18 cellular contexts compared by ENCODE assay signal in the genomic region with DNA sequence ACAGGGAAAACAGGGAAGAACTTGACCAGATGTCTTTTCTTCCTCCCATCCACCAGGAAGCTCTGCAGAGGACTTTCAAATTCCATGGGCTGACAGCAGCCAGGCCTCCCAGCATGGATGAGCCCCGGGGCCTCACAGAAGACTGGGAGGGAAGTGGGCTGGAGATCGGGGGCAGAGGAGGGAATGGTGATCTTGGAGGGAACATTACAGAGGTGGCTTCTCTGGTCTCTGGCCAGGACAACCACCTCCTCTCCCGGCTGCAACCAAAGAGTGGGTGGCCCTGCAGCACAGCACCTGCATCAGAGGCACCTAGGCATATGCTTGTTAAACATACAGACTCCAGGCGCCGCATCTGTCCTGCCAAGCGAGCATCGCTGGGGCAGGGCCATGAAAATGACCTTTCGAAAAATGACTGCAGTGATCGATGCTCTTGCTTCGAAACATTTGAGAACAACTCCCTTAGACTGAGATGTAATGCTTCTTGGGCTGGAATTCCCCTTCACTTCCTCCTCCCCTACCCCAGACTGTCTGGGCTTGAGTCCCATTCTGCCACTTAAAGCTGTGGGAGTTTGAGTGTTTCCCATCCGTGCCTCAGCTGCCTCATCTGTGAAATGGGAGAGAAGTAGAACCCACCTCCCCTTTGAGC.
DNase-seq lines count a peak whose midpoint lies in the region; ATAC-seq and TF ChIP-seq lines count a peak whose summit lies in the region.
"Had no signal": no experiment of that assay in that cellular context is flagged by ENCODE, and none has a peak within 500 bp of the region (broad histone marks: within the 10 kb centered on the region; RNA-seq: fewer than 3 reads in every experiment).

No MANE protein-coding gene starts in this region.

- no peaks in the 10 kb centered on the region for H3K9me2 ChIP-seq in SK-N-SH

- no peak for TF ChIP-seq CTCF in SK-N-SH (IDR thresholded peaks at IDR 0.05)

- H3K9me3 Mint-ChIP-seq in stimulated activated naive B cell treated with anti-CD40 and anti-IgM and Interleukin-4, amounts not matched to agents 10 μg/mL and 1 μg/mL and 100 μg/mL, for 72 hours: no peaks in the 10 kb centered on the region
- H3K9me3 Mint-ChIP-seq in activated naive CD4-positive, alpha-beta T cell treated with anti-CD3 and anti-CD28 coated beads, Interleukin-2, amount 10 ng/mL, durations not matched to agents 7 days and 5 days: no peaks in the 10 kb centered on the region
- H3K9me3 Mint-ChIP-seq: activated CD4-positive, alpha-beta T cell treated with anti-CD3 and anti-CD28 coated beads, Interleukin-2, amount 10 ng/mL, durations not matched to agents 7 days and 5 days; activated T-cell treated with anti-CD3 and anti-CD28 coated beads, Interleukin-2, amount 50 U/mL, for 72 hours had no signal

- no peak overlapping the region for H3K4me3 Mint-ChIP-seq in T-helper 17 cell
- no peak overlapping the region for H3K4me3 Mint-ChIP-seq in stimulated activated naive B cell treated with anti-CD40 and anti-IgM and Interleukin-4, amounts not matched to agents 10 μg/mL and 1 μg/mL and 100 μg/mL, for 72 hours
- no peak overlapping the region for H3K4me3 Mint-ChIP-seq in activated naive CD4-positive, alpha-beta T cell treated with anti-CD3 and anti-CD28 coated beads, Interleukin-2, amount 10 ng/mL, durations not matched to agents 7 days and 5 days
- H3K4me3 Mint-ChIP-seq: activated CD4-positive, alpha-beta T cell treated with anti-CD3 and anti-CD28 coated beads, Interleukin-2, amount 10 ng/mL, durations not matched to agents 7 days and 5 days; activated T-cell treated with anti-CD3 and anti-CD28 coated beads, Interleukin-2, amount 50 U/mL, for 72 hours had no signal

- peaks cover 78% of the 10 kb centered on the region for H3K27me3 Mint-ChIP-seq in T-helper 17 cell
- peaks cover 72 to 94% of the 10 kb centered on the region in 2 donors for H3K27me3 Mint-ChIP-seq in stimulated activated naive B cell treated with anti-CD40 and anti-IgM and Interleukin-4, amounts not matched to agents 10 μg/mL and 1 μg/mL and 100 μg/mL, for 72 hours
- peaks cover 97% of the 10 kb centered on the region for H3K27me3 Mint-ChIP-seq in activated naive CD4-positive, alpha-beta T cell treated with anti-CD3 and anti-CD28 coated beads, Interleukin-2, amount 10 ng/mL, durations not matched to agents 7 days and 5 days

- no peak for TF ChIP-seq RAD21 in SK-N-SH (IDR thresholded peaks at IDR 0.05; ENCODE audit: low read length)

- WGBS in SK-N-SH (ENCODE audit: low lambda C conversion rate): 63% methylated on average over 6 of the region's 11 CpGs

- no peak overlapping the region for H3K27ac ChIP-seq in SK-N-SH (ENCODE audit: low read depth in 2 of 2, low read length in 1 of 2)
- H3K27ac ChIP-seq: adrenal gland, foreskin keratinocyte, parathyroid adenoma, tibial nerve had no signal

- H3K36me3 Mint-ChIP-seq in T-helper 17 cell (ENCODE audit: low read depth): peaks cover 10% of the 10 kb centered on the region
- no peaks in the 10 kb centered on the region for H3K36me3 Mint-ChIP-seq in stimulated activated naive B cell treated with anti-CD40 and anti-IgM and Interleukin-4, amounts not matched to agents 10 μg/mL and 1 μg/mL and 100 μg/mL, for 72 hours
- H3K36me3 Mint-ChIP-seq in activated naive CD4-positive, alpha-beta T cell treated with anti-CD3 and anti-CD28 coated beads, Interleukin-2, amount 10 ng/mL, durations not matched to agents 7 days and 5 days: no peaks in the 10 kb centered on the region

- H3K36me3 ChIP-seq in SK-N-SH (replicated peaks in 1 of 2; ENCODE audit: control insufficient read depth in 1 of 2, insufficient read depth in 2 of 2, low read length in 1 of 2): no peaks in the 10 kb centered on the region
- H3K36me3 ChIP-seq: adrenal gland, tibial nerve had no signal

- POLR2A ChIA-PET in SK-N-SH (lab: Yijun Ruan, JAX): no interaction called here

- ATAC-seq in SK-N-SH treated with all-trans-retinoic acid at 6 μM for 48 hours (no peak), T-helper 17 cell (peak; percentile 72), GM18520 (IDR thresholded peaks at IDR 0.05; ENCODE audit: unreplicated experiment) (no peak)
- peak; percentile 36 to 42 for ATAC-seq in stimulated activated naive B cell treated with anti-CD40 and anti-IgM and Interleukin-4, amounts not matched to agents 10 μg/mL and 1 μg/mL and 100 μg/mL, for 72 hours (replicated peaks)
- ATAC-seq: activated T-cell treated with anti-CD3 and anti-CD28 coated beads, Interleukin-2, amount 50 U/mL, for 72 hours had no signal

- no peak for TF ChIP-seq EP300 in SK-N-SH (IDR thresholded peaks at IDR 0.05; ENCODE audit: borderline replicate concordance in 1 of 2, low read depth in 1 of 2, low read length in 1 of 2)

- peaks cover 24% of the 10 kb centered on the region for H3K4me1 Mint-ChIP-seq in T-helper 17 cell
- H3K4me1 Mint-ChIP-seq in stimulated activated naive B cell treated with anti-CD40 and anti-IgM and Interleukin-4, amounts not matched to agents 10 μg/mL and 1 μg/mL and 100 μg/mL, for 72 hours: peaks cover 20 to 34% of the 10 kb centered on the region in 2 donors
- peaks cover 21% of the 10 kb centered on the region for H3K4me1 Mint-ChIP-seq in activated naive CD4-positive, alpha-beta T cell treated with anti-CD3 and anti-CD28 coated beads, Interleukin-2, amount 10 ng/mL, durations not matched to agents 7 days and 5 days

- H4K20me1 ChIP-seq in SK-N-SH (ENCODE audit: insufficient read depth): no peaks in the 10 kb centered on the region

- H3K9ac ChIP-seq in SK-N-SH: no peak overlapping the region
- H3K9ac ChIP-seq: parathyroid adenoma had no signal

- H3K27ac Mint-ChIP-seq in T-helper 17 cell: no peak overlapping the region
- H3K27ac Mint-ChIP-seq in stimulated activated naive B cell treated with anti-CD40 and anti-IgM and Interleukin-4, amounts not matched to agents 10 μg/mL and 1 μg/mL and 100 μg/mL, for 72 hours: no peak overlapping the region
- H3K27ac Mint-ChIP-seq in activated naive CD4-positive, alpha-beta T cell treated with anti-CD3 and anti-CD28 coated beads, Interleukin-2, amount 10 ng/mL, durations not matched to agents 7 days and 5 days: no peak overlapping the region
- H3K27ac Mint-ChIP-seq: activated CD4-positive, alpha-beta T cell treated with anti-CD3 and anti-CD28 coated beads, Interleukin-2, amount 10 ng/mL, durations not matched to agents 7 days and 5 days; activated T-cell treated with anti-CD3 and anti-CD28 coated beads, Interleukin-2, amount 50 U/mL, for 72 hours had no signal

- peaks cover 0 to 48% of the 10 kb centered on the region in 2 experiments; a peak in 2 of 4 replicates for H3K4me1 ChIP-seq in SK-N-SH (ENCODE audit: control insufficient read depth in 1 of 2, insufficient read depth in 2 of 2, low read depth in 1 of 2, low read length in 1 of 2)
- H3K4me1 ChIP-seq: adrenal gland, foreskin keratinocyte, parathyroid adenoma had no signal

- H2AFZ ChIP-seq in SK-N-SH (ENCODE audit: low read depth): no peak overlapping the region
- H2AFZ ChIP-seq: parathyroid adenoma had no signal

- H3K27me3 ChIP-seq in SK-N-SH (ENCODE audit: insufficient read depth): no peaks in the 10 kb centered on the region

- CTCF ChIA-PET in SK-N-SH (lab: Yijun Ruan, JAX): interaction anchor here (1.5 kb wide), 1 partner anchor 81 kb away, joined by 7 read pairs; no protein-coding TSS in a partner anchor
- CTCF ChIA-PET in activated naive CD4-positive, alpha-beta T cell treated with anti-CD3 and anti-CD28 coated beads, Interleukin-2, amount 10 ng/mL, durations not matched to agents 7 days and 5 days (lab: Charles Lee): no interaction called here

- no peaks in the 10 kb centered on the region for H3K9me3 ChIP-seq in SK-N-SH
- no peaks in the 10 kb centered on the region for H3K9me3 ChIP-seq in T-helper 17 cell (ENCODE audit: control insufficient read depth, low read length, poor library complexity, severe bottlenecking)
- H3K9me3 ChIP-seq: adrenal gland, tibial nerve had no signal

- H3F3A ChIP-seq in SK-N-SH (replicated peaks; ENCODE audit: insufficient read depth): no peaks in the 10 kb centered on the region

- no peak overlapping the region for H3K4me2 ChIP-seq in SK-N-SH
- H3K4me2 ChIP-seq: smooth muscle cell had no signal

- H3K4me3 ChIP-seq in SK-N-SH (ENCODE audit: low read depth in 2 of 2, low read length in 1 of 2): no peak overlapping the region
- H3K4me3 ChIP-seq: adrenal gland, smooth muscle cell, tibial nerve had no signal

- peak; percentile 52 for DNase-seq in SK-N-SH
- no peak for DNase-seq in T-helper 17 cell
- peak; percentile 59 for DNase-seq in islet precursor cell
- DNase-seq in stimulated activated naive B cell treated with anti-CD40 and anti-IgM and Interleukin-4, amounts not matched to agents 10 μg/mL and 1 μg/mL and 100 μg/mL, for 72 hours: no peak
- DNase-seq in activated naive CD4-positive, alpha-beta T cell treated with anti-CD3 and anti-CD28 coated beads, Interleukin-2, amount 10 ng/mL, durations not matched to agents 7 days and 5 days: no peak
- no peak for DNase-seq in NCI-H1436 treated with DMSO at 0.1 percent for 48 hours (lab: John Stamatoyannopoulos, UW)
- DNase-seq: 8988T; activated CD4-positive, alpha-beta T cell treated with anti-CD3 and anti-CD28 coated beads, Interleukin-2, amount 10 ng/mL, durations not matched to agents 7 days and 5 days; activated T-cell treated with anti-CD3 and anti-CD28 coated beads, Interleukin-2, amount 50 U/mL, for 72 hours; C1 segment of cervical spinal cord; foreskin keratinocyte; NCI-H146 had no signal

- H3K79me2 ChIP-seq in SK-N-SH (ENCODE audit: insufficient read depth): no peaks in the 10 kb centered on the region
- H3K79me2 ChIP-seq: parathyroid adenoma had no signal

TF ChIP-seq in SK-N-SH, 30 proteins besides CTCF, POLR2A, EP300 and RAD21 (continues in another document):
- no peak for TF ChIP-seq TCF12 (IDR thresholded peaks at IDR 0.05)
- no peak for TF ChIP-seq TEAD4 (IDR thresholded peaks at IDR 0.05; ENCODE audit: borderline replicate concordance, insufficient read depth)

TF ChIP-seq in SK-N-SH treated with all-trans-retinoic acid at 6 μM for 48 hours, 23 proteins besides CTCF, POLR2A, EP300 and RAD21 (continues in another document):
- no peak for TF ChIP-seq OSR1 (CRISPR knock-in tag; IDR thresholded peaks at IDR 0.05)
- no peak for TF ChIP-seq GLIS3 (CRISPR knock-in tag; IDR thresholded peaks at IDR 0.05)
- TF ChIP-seq ISL1 (CRISPR knock-in tag; IDR thresholded peaks at IDR 0.05): no peak
- no peak for TF ChIP-seq ZNF8 (CRISPR knock-in tag; IDR thresholded peaks at IDR 0.05)
- TF ChIP-seq ZFP30 (CRISPR knock-in tag; IDR thresholded peaks at IDR 0.05): no peak

Comparison
In these comparisons a context has a peak if more than half of its experiments do, and no peak if none do; other contexts are left out.
1. DNase-seq: peak in SK-N-SH (single experiment) and islet precursor cell (single experiment); none in T-helper 17 cell (0 of 3), stimulated activated naive B cell treated with anti-CD40 and anti-IgM and Interleukin-4, amounts not matched to agents 10 μg/mL and 1 μg/mL and 100 μg/mL, for 72 hours (single experiment), activated naive CD4-positive, alpha-beta T cell treated with anti-CD3 and anti-CD28 coated beads, Interleukin-2, amount 10 ng/mL, durations not matched to agents 7 days and 5 days (single experiment) and NCI-H1436 treated with DMSO at 0.1 percent for 48 hours (single experiment).
2. ATAC-seq: peak in T-helper 17 cell (single experiment) and stimulated activated naive B cell treated with anti-CD40 and anti-IgM and Interleukin-4, amounts not matched to agents 10 μg/mL and 1 μg/mL and 100 μg/mL, for 72 hours (2 of 2); none in SK-N-SH treated with all-trans-retinoic acid at 6 μM for 48 hours (single experiment) and GM18520 (single experiment).